8 cellular contexts compared by ENCODE assay signal in the genomic region with DNA sequence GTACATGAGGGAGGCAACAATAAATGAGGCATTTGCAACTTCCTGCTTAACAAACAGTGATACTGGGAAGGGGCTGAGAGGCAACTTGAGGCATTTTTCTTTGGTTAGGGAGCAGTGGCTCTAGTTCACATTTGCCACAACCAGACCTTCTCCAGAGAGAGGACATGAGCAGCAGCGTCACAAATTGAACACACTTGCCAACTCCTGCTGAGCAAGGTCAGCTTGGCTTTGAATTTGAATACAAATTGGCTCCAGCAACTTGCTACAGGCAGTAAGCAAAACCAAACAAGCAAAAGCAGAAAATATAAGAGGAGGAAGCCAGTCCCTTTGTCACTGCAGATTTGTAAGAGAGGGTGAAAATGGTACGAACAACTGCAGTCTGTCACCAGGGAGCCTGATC.
"Had no signal": no experiment of that assay in that cellular context is flagged by ENCODE, and none has a peak within 500 bp of the region (broad histone marks: within the 10 kb centered on the region; RNA-seq: fewer than 3 reads in every experiment).

No MANE protein-coding gene starts in this region.

- ATAC-seq: mucosa of descending colon; naive thymus-derived CD8-positive, alpha-beta T cell; stimulated activated memory B cell treated with anti-CD40 and anti-IgM and Interleukin-4, amounts not matched to agents 10 μg/mL and 1 μg/mL and 100 μg/mL, for 72 hours had no signal

- DNase-seq: activated CD4-positive, alpha-beta T cell treated with anti-CD3 and anti-CD28 coated beads, Interleukin-2, amount 50 U/mL, for 1 hour; activated CD4-positive, CD25-positive, alpha-beta regulatory T cell; activated CD8-positive, alpha-beta memory T cell treated with anti-CD3 and anti-CD28 coated beads for 24 hours; activated gamma-delta T cell treated with Interleukin-2 at 50 U/mL for 16 hours; mucosa of descending colon; naive thymus-derived CD8-positive, alpha-beta T cell; stimulated activated CD4-positive, alpha-beta T cell treated with anti-CD3 and anti-CD28 coated beads, Interleukin-2, amount 100 ng/mL, for 48 hours had no signal
